In genomic region chr11:2883717-2884423, GRCh38 we compare ENCODE assay signal across 8 cellular contexts. TPM values are rescaled to one million over a fixed set of nuclear protein-coding genes. Genes with fewer than 3 reads are reported as not detected.
DNase-seq lines count a peak whose midpoint lies in the region; ATAC-seq, FAIRE-seq and TF ChIP-seq lines count a peak whose summit lies in the region.

No MANE protein-coding gene starts in this region.

- no peak overlapping the region for H3K4me2 ChIP-seq in HepG2 (ENCODE audit: low read depth, low read length)

- in situ Hi-C loops in HepG2 (cut with HindIII; ENCODE audit: extremely low pct_ligation_motif_present, low pct_unique_long_range_greater_than_20kb) = no loop called here

- H4K20me1 ChIP-seq in HepG2 (ENCODE audit: insufficient read depth, low read length) = no peaks in the 10 kb centered on the region

- H3K27me3 ChIP-seq in liver (ENCODE audit: control insufficient read depth in 4 of 4, insufficient read depth in 4 of 4, low read length in 3 of 4) = no peaks in the 10 kb centered on the region
- peaks cover 4 to 41% of the 10 kb centered on the region in 2 experiments for H3K27me3 ChIP-seq in HepG2 (ENCODE audit: control insufficient read depth in 1 of 2, insufficient read depth in 2 of 2, low read length in 2 of 2)
- H3K27me3 ChIP-seq in mononuclear cell (ENCODE audit: insufficient read depth, low read length) = peaks cover 24% of the 10 kb centered on the region
- H3K27me3 ChIP-seq in uterus = no peaks in the 10 kb centered on the region

- H3K9ac ChIP-seq in liver (ENCODE audit: low read depth in 1 of 2, low read length in 2 of 2) (no peak overlapping the region), HepG2 (ENCODE audit: insufficient read depth, low read depth, low read length) (no peak overlapping the region)

- 19% methylated on average over 90 of the region's 90 CpGs for WGBS in liver
- 81% methylated on average over 70 of the region's 90 CpGs for WGBS in HepG2 (ENCODE audit: low lambda C conversion rate)

- H3K79me2 ChIP-seq in HepG2 (ENCODE audit: insufficient read depth, low read length) = no peaks in the 10 kb centered on the region

- no peak overlapping the region for H2AFZ ChIP-seq in HepG2 (ENCODE audit: low read length)

- ATAC-seq in HepG2 = no peak
- ATAC-seq in GM18519 (IDR thresholded peaks at IDR 0.05; ENCODE audit: low FRiP score, unreplicated experiment) = no peak

- peak overlapping the region in 2 of 3 donors; percentile 17 to 65 for H3K4me3 ChIP-seq in liver (ENCODE audit: low read depth in 1 of 3, low read length in 3 of 3)
- no peak overlapping the region for H3K4me3 ChIP-seq in HepG2 (replicated peaks in 1 of 3; ENCODE audit: insufficient read depth in 1 of 3, low read depth in 2 of 3, low read length in 3 of 3)
- peak overlapping the region; percentile 28 for H3K4me3 ChIP-seq in mononuclear cell (ENCODE audit: low read length)
- peak overlapping the region; percentile 63 to 75 for H3K4me3 ChIP-seq in uterus

- TF ChIP-seq POLR2A in HepG2 (IDR thresholded peaks at IDR 0.05; ENCODE audit: insufficient read depth in 1 of 2, low read depth in 2 of 2, low read length in 2 of 2) (no peak), uterus (IDR thresholded peaks at IDR 0.05) (peak in 1 of 2 donors; percentile 16)

- H3K36me3 ChIP-seq in liver (ENCODE audit: control insufficient read depth in 4 of 4, insufficient read depth in 3 of 4, low read depth in 1 of 4, low read length in 3 of 4) = no peaks in the 10 kb centered on the region
- no peaks in the 10 kb centered on the region for H3K36me3 ChIP-seq in HepG2 (replicated peaks in 1 of 2; ENCODE audit: control insufficient read depth in 1 of 2, insufficient read depth in 2 of 2, low read length in 2 of 2)
- no peaks in the 10 kb centered on the region for H3K36me3 ChIP-seq in uterus

- TF ChIP-seq RAD21 in liver (IDR thresholded peaks at IDR 0.05) (no peak), HepG2 (CRISPR knock-in tag; IDR thresholded peaks at IDR 0.05) (no peak)

- H3K4me1 ChIP-seq in liver (ENCODE audit: control insufficient read depth in 4 of 4, insufficient read depth in 4 of 4, low read length in 3 of 4) (peaks cover 0 to 8% (median 6%) of the 10 kb centered on the region in 4 donors), HepG2 (ENCODE audit: insufficient read depth, low read length) (peaks cover 8% of the 10 kb centered on the region), mononuclear cell (ENCODE audit: insufficient read depth, low read length) (peaks cover 18% of the 10 kb centered on the region), uterus (peaks cover 0 to 16% of the 10 kb centered on the region in 2 donors)

- FAIRE-seq in HepG2 (lab: Jason Lieb, UNC) = no peak

- intact Hi-C loops in HepG2 (cut with micrococcal nuclease; ENCODE audit: unreplicated experiment) (no loop called here), uterus (cut with DNase I; ENCODE audit: low total_unique reads) (loop anchor here (10.0 kb wide), 1 partner anchor 179 kb away; no protein-coding TSS in a partner anchor)

- no peak for TF ChIP-seq EP300 in HepG2 (IDR thresholded peaks at IDR 0.05; ENCODE audit: low read depth in 2 of 2, low read length in 2 of 2)
- TF ChIP-seq EP300 in HepG2 (CRISPR knock-in tag; IDR thresholded peaks at IDR 0.05; ENCODE audit: borderline replicate concordance) = no peak

- POLR2A ChIA-PET in HepG2 (lab: Yijun Ruan, JAX) = no interaction called here

- BruUV-seq in HepG2 (replicated peaks; lab: Mats Ljungman, UMichigan) = no TSS peak

- DNase-seq in HepG2 (ENCODE audit: low spot score) = no peak
- DNase-seq in ecto neural progenitor cell (ENCODE audit: low spot score) = peak; percentile 63
- DNase-seq in uterus = no peak
- no peak for DNase-seq in NCI-H128 (lab: John Stamatoyannopoulos, UW; ENCODE audit: unreplicated experiment)
- no peak for DNase-seq in NCI-H2107 (lab: John Stamatoyannopoulos, UW)

- CTCF ChIA-PET in HepG2 (lab: Yijun Ruan, JAX; ENCODE audit: low intra/inter-chr PET ratio, low total read pairs) = no interaction called here

- no peaks in the 10 kb centered on the region for H3K9me3 ChIP-seq in liver (ENCODE audit: control insufficient read depth in 4 of 4, low read length in 3 of 4)
- no peaks in the 10 kb centered on the region for H3K9me3 ChIP-seq in HepG2 (ENCODE audit: low read length)
- H3K9me3 ChIP-seq in mononuclear cell (ENCODE audit: low read depth, low read length) = no peaks in the 10 kb centered on the region
- H3K9me3 ChIP-seq in uterus = no peaks in the 10 kb centered on the region

- TF ChIP-seq CTCF in liver (IDR thresholded peaks at IDR 0.05; ENCODE audit: low read depth, low read length, missing input control) (no peak), HepG2 (CRISPR knock-in tag; IDR thresholded peaks at IDR 0.05) (no peak), uterus (IDR thresholded peaks at IDR 0.05) (no peak)

- H3K27ac ChIP-seq in liver (ENCODE audit: low read depth in 1 of 2, low read length in 2 of 2) (no peak overlapping the region), HepG2 (ENCODE audit: extremely low read length, insufficient read depth, low read length) (no peak overlapping the region), uterus (peak overlapping the region; percentile 85 to 95)

TF ChIP-seq in liver, 16 proteins besides CTCF, POLR2A, EP300 and RAD21 (continues in another document):
- TF ChIP-seq ATF3 (IDR thresholded peaks at IDR 0.05) (no peak), EGR1 (IDR thresholded peaks at IDR 0.05; ENCODE audit: low read depth in 2 of 2) (no peak)

TF ChIP-seq in HepG2, 621 proteins besides CTCF, POLR2A, EP300 and RAD21:
- TF ChIP-seq CENPT (CRISPR knock-in tag; IDR thresholded peaks at IDR 0.05; ENCODE audit: low read depth) = no peak
- TF ChIP-seq MAFK (conservative IDR thresholded peaks at IDR 0.05 in 1 of 2, IDR thresholded peaks at IDR 0.05 in 1 of 2; ENCODE audit: low read length in 2 of 2) = peak in 1 of 2 experiments; percentile 39; a peak in 2 of 4 replicates

RNA-seq across cellular contexts. Expression of gene CDKN1C, which starts 1.7 kb away (rescaled TPM):
- total RNA-seq in liver (10 to 100 TPM in 1 of 2 donors, 1 to 10 TPM in 1; 2.6 to 10.2 TPM), HepG2 (2016; rRNA removed; fragmentation: Illumina TruSeq; extraction: Trizol) (not detected in 2 replicates), mononuclear cell (12.2 TPM), uterus (100 to 1,000 TPM in 1 of 4 donors, 10 to 100 TPM in 3; 42.0 to 213 (median 71.7) TPM)
- polyA plus RNA-seq in liver (1 to 10 TPM; 2.7 to 4.3 TPM), HepG2 (2011; rRNA removed) (not detected in 2 replicates)
- total RNA-seq in HepG2 (2016; cell fraction: cytosol; rRNA removed; fragmentation: Illumina TruSeq; extraction: Trizol; ENCODE audit: low read depth) = not detected in 2 replicates
- not detected in 2 replicates for total RNA-seq in HepG2 (2016; cell fraction: insoluble cytoplasmic fraction; rRNA removed; fragmentation: Illumina TruSeq; extraction: Trizol)
- total RNA-seq in HepG2 (2016; cell fraction: membrane; rRNA removed; fragmentation: Illumina TruSeq; extraction: Trizol) = not detected in 2 replicates
- not detected in 2 replicates for total RNA-seq in HepG2 (2016; cell fraction: nucleus; rRNA removed; fragmentation: Illumina TruSeq; extraction: Trizol)
- not detected in 2 replicates for polyA plus RNA-seq in HepG2 (2011; cell fraction: cytosol; rRNA removed)
- polyA plus RNA-seq in HepG2 (2011; cell fraction: nucleus; rRNA removed) = 0.10 and 0.23 TPM in 2 replicates
- polyA plus RNA-seq in HepG2 (2012) = not detected in 2 replicates
- polyA plus RNA-seq in HepG2 (2016; cell fraction: cytosol; fragmentation: Illumina TruSeq; extraction: Trizol; ENCODE audit: low read depth) = not detected in 2 replicates
- polyA plus RNA-seq in HepG2 (2016; cell fraction: insoluble cytoplasmic fraction; fragmentation: Illumina TruSeq; extraction: Trizol; ENCODE audit: low read depth) = not detected in 2 replicates
- not detected in 2 replicates for polyA plus RNA-seq in HepG2 (2016; cell fraction: membrane; fragmentation: Illumina TruSeq; extraction: Trizol; ENCODE audit: low read depth)
- not detected in 2 replicates for polyA plus RNA-seq in HepG2 (2016; cell fraction: nucleus; fragmentation: Illumina TruSeq; extraction: Trizol; ENCODE audit: insufficient read depth, low read depth)
- polyA minus RNA-seq in HepG2 (2011; rRNA and poly(A)+ RNA removed; ENCODE audit: low replicate concordance) = 17.4 TPM in 1 of 2 replicates, not detected in the other
- 0.30 and 0.70 TPM in 2 replicates for polyA minus RNA-seq in HepG2 (2011; cell fraction: cytosol; rRNA and poly(A)+ RNA removed)
- polyA minus RNA-seq in HepG2 (2011; cell fraction: nucleus; rRNA and poly(A)+ RNA removed) = 0.52 TPM in 1 of 2 replicates, not detected in the other

RNA-seq across cellular contexts. Expression of gene PHLDA2, which starts 45.4 kb away (rescaled TPM):
- total RNA-seq in liver = under 1 TPM in 1 of 2 donors, not detected in 1; 0.23 TPM
- polyA plus RNA-seq in liver = 1 to 10 TPM in 1 of 2 donors, under 1 TPM in 1; 0.99 to 1.4 TPM
- 0.36 and 0.55 TPM in 2 replicates for total RNA-seq in HepG2 (2016; rRNA removed; fragmentation: Illumina TruSeq; extraction: Trizol)
- total RNA-seq in HepG2 (2016; cell fraction: cytosol; rRNA removed; fragmentation: Illumina TruSeq; extraction: Trizol; ENCODE audit: low read depth) = 0.40 TPM in 1 of 2 replicates, not detected in the other
- total RNA-seq in HepG2 (2016; cell fraction: insoluble cytoplasmic fraction; rRNA removed; fragmentation: Illumina TruSeq; extraction: Trizol) = 0.27 and 0.56 TPM in 2 replicates
- total RNA-seq in HepG2 (2016; cell fraction: membrane; rRNA removed; fragmentation: Illumina TruSeq; extraction: Trizol) = 0.31 and 0.65 TPM in 2 replicates
- not detected in 2 replicates for total RNA-seq in HepG2 (2016; cell fraction: nucleus; rRNA removed; fragmentation: Illumina TruSeq; extraction: Trizol)
- polyA plus RNA-seq in HepG2 (2011; rRNA removed) = 0.78 and 1.5 TPM in 2 replicates
- 2.2 and 3.8 TPM in 2 replicates for polyA plus RNA-seq in HepG2 (2011; cell fraction: cytosol; rRNA removed)
- polyA plus RNA-seq in HepG2 (2011; cell fraction: nucleus; rRNA removed) = 3.7 and 3.9 TPM in 2 replicates
- 1.5 and 2.9 TPM in 2 replicates for polyA plus RNA-seq in HepG2 (2012)
- polyA plus RNA-seq in HepG2 (2016; cell fraction: cytosol; fragmentation: Illumina TruSeq; extraction: Trizol; ENCODE audit: low read depth) = 1.1 and 1.5 TPM in 2 replicates
- polyA plus RNA-seq in HepG2 (2016; cell fraction: insoluble cytoplasmic fraction; fragmentation: Illumina TruSeq; extraction: Trizol; ENCODE audit: low read depth) = 2.2 and 2.4 TPM in 2 replicates
- polyA plus RNA-seq in HepG2 (2016; cell fraction: membrane; fragmentation: Illumina TruSeq; extraction: Trizol; ENCODE audit: low read depth) = 1.2 and 1.5 TPM in 2 replicates
- 2.0 and 2.5 TPM in 2 replicates for polyA plus RNA-seq in HepG2 (2016; cell fraction: nucleus; fragmentation: Illumina TruSeq; extraction: Trizol; ENCODE audit: insufficient read depth, low read depth)
- polyA minus RNA-seq in HepG2 (2011; rRNA and poly(A)+ RNA removed; ENCODE audit: low replicate concordance) = 1.2 and 12.9 TPM in 2 replicates
- polyA minus RNA-seq in HepG2 (2011; cell fraction: cytosol; rRNA and poly(A)+ RNA removed) = 0.88 and 1.4 TPM in 2 replicates
- polyA minus RNA-seq in HepG2 (2011; cell fraction: nucleus; rRNA and poly(A)+ RNA removed) = 0.64 and 0.87 TPM in 2 replicates
- 1.7 TPM for total RNA-seq in mononuclear cell
- total RNA-seq in uterus = 1 to 10 TPM in 1 of 4 donors, not detected in 3; 5.2 TPM

Comparison
In these comparisons a context has a peak if more than half of its experiments do, and no peak if none do; other contexts are left out.
1. H3K4me3 ChIP-seq: peak in liver (2 of 3), mononuclear cell (single experiment) and uterus (2 of 2); none in HepG2 (0 of 3).
2. H3K27ac ChIP-seq: peak in uterus (2 of 2); none in liver (0 of 2) and HepG2 (single experiment).